ENCODE assay signal across 9 cellular contexts in the genomic region with DNA sequence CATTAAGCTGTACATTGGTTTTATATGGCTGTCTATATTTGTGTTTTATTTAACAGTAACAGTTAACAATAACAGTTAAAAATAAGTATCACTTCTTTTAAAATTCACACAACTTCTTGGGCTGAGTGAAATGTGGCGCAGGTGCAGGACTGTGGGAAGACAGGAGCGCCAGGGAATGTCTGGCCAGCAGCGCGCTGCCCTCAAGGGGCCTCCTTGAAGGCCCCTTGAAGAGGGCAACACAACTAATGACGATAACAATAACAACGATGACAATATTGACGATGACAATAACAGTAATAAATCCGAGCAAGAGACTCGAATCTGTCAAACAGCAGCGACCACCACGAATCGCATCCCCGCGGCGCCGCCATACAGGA. TPM values are rescaled to one million over a fixed set of nuclear protein-coding genes. Genes with fewer than 3 reads are reported as not detected.
DNase-seq lines count a peak whose midpoint lies in the region; ATAC-seq and TF ChIP-seq lines count a peak whose summit lies in the region.
"Had no signal": no experiment of that assay in that cellular context is flagged by ENCODE, and none has a peak within 500 bp of the region (broad histone marks: within the 10 kb centered on the region; RNA-seq: fewer than 3 reads in every experiment).

No MANE protein-coding gene starts in this region.

- H3K56ac ChIP-seq in H9 (ENCODE audit: insufficient read length, low read depth, low read length) = no peak overlapping the region

- H3K23me2 ChIP-seq in H9 (ENCODE audit: insufficient read length, low read depth, low read length, poor library complexity, severe bottlenecking) = peaks cover 4% of the 10 kb centered on the region

- H3K9me3 ChIP-seq in H9 (ENCODE audit: control insufficient read depth, low read depth, low read length) = no peaks in the 10 kb centered on the region

- no peak for TF ChIP-seq CTCF in H9 (conservative IDR thresholded peaks at IDR 0.05)
- TF ChIP-seq CTCF in activated CD8-positive, alpha-beta T cell treated with anti-CD3 and anti-CD28 coated beads for 36 hours (IDR thresholded peaks at IDR 0.05) = no peak

- ATAC-seq in activated CD8-positive, alpha-beta T cell treated with anti-CD3 and anti-CD28 coated beads for 36 hours = no peak
- ATAC-seq in left ventricle myocardium superior (peak; percentile 41), GM18870 (IDR thresholded peaks at IDR 0.05; ENCODE audit: unreplicated experiment) (no peak)

- no peak overlapping the region for H4K8ac ChIP-seq in H9 (replicated peaks; ENCODE audit: insufficient read length, low read depth, low read length)

- no peak overlapping the region for H2BK20ac ChIP-seq in H9 (ENCODE audit: low read depth, low read length, poor library complexity, severe bottlenecking)

- H3K36me3 Mint-ChIP-seq in H9 (ENCODE audit: insufficient read depth in 1 of 3, low read depth in 3 of 3) = peaks cover 4 to 27% (median 7%) of the 10 kb centered on the region in 3 experiments
- no peaks in the 10 kb centered on the region for H3K36me3 Mint-ChIP-seq in activated CD8-positive, alpha-beta T cell treated with anti-CD3 and anti-CD28 coated beads for 36 hours (ENCODE audit: low read depth)

- no peak overlapping the region for H3K18ac ChIP-seq in H9 (ENCODE audit: insufficient read length, low read depth, low read length)

- H3K4me1 ChIP-seq in H9 (ENCODE audit: insufficient read depth, low read length) = peaks cover 9% of the 10 kb centered on the region

- no peak overlapping the region for H2BK12ac ChIP-seq in H9 (ENCODE audit: insufficient read length, low read depth, low read length)

- no peak overlapping the region for H3K9ac ChIP-seq in H9 (ENCODE audit: extremely low read depth, insufficient read length, low read length)

- POLR2A ChIA-PET in activated CD8-positive, alpha-beta T cell treated with anti-CD3 and anti-CD28 coated beads for 36 hours (lab: Charles Lee) = no interaction called here

- H2AFZ ChIP-seq in H9 (ENCODE audit: low read length) = no peak overlapping the region

- no peak overlapping the region for H2BK5ac ChIP-seq in H9 (ENCODE audit: insufficient read length, low read length)

- no peaks in the 10 kb centered on the region for H3K79me1 ChIP-seq in H9 (ENCODE audit: insufficient read depth, low read depth, low read length, poor library complexity, severe bottlenecking)

- no peak overlapping the region for H2BK15ac ChIP-seq in H9 (ENCODE audit: low read depth, low read length)

- no peak overlapping the region for H2BK120ac ChIP-seq in H9 (ENCODE audit: low read depth, low read length, poor library complexity, severe bottlenecking)

- CTCF ChIA-PET in activated CD8-positive, alpha-beta T cell treated with anti-CD3 and anti-CD28 coated beads for 36 hours (lab: Charles Lee) = no interaction called here

- H3K27ac ChIP-seq in H9 (ENCODE audit: insufficient read length, low read depth, low read length) = no peak overlapping the region

- peak overlapping the region in 1 of 3 experiments; percentile 6; a peak in 1 of 7 replicates for H3K27ac Mint-ChIP-seq in H9
- no peak overlapping the region for H3K27ac Mint-ChIP-seq in activated CD8-positive, alpha-beta T cell treated with anti-CD3 and anti-CD28 coated beads for 36 hours
- H3K27ac Mint-ChIP-seq: activated naive CD4-positive, alpha-beta T cell treated with anti-CD3 and anti-CD28 coated beads, Interleukin-2, amount 50 U/mL, for 72 hours had no signal

- intact Hi-C loops in activated CD8-positive, alpha-beta T cell treated with anti-CD3 and anti-CD28 coated beads for 36 hours (cut with micrococcal nuclease) = no loop called here
- intact Hi-C loops in left ventricle myocardium superior (cut with micrococcal nuclease) = loop anchor here (5.0 kb wide), 1 partner anchor 52 kb away; no protein-coding TSS in a partner anchor

- peak overlapping the region; percentile 72 to 82 for H3K4me3 Mint-ChIP-seq in H9
- H3K4me3 Mint-ChIP-seq in activated CD8-positive, alpha-beta T cell treated with anti-CD3 and anti-CD28 coated beads for 36 hours = peak overlapping the region; percentile 64

- no peaks in the 10 kb centered on the region for H4K20me1 ChIP-seq in H9 (ENCODE audit: control insufficient read depth, insufficient read depth, insufficient read length)

- H3K79me2 ChIP-seq in H9 (ENCODE audit: insufficient read depth, low read length) = peaks cover 3% of the 10 kb centered on the region; the same call in 1 of the 2 replicates

- H2AK5ac ChIP-seq in H9 (ENCODE audit: insufficient read length, low read length) = no peak overlapping the region

- WGBS in H9 (ENCODE audit: extremely low coverage, insufficient read length, low lambda C conversion rate) = no CpG with 5 or more reads among the region's 16 CpGs

- peak overlapping the region; percentile 56 for H3K4me2 ChIP-seq in H9 (ENCODE audit: insufficient read depth, insufficient read length, low read length)

- H3K4me1 Mint-ChIP-seq in H9 = peaks cover 39 to 46% of the 10 kb centered on the region in 2 experiments
- peaks cover 10% of the 10 kb centered on the region for H3K4me1 Mint-ChIP-seq in activated CD8-positive, alpha-beta T cell treated with anti-CD3 and anti-CD28 coated beads for 36 hours (ENCODE audit: low read depth)

- DNase-seq in H9 (no peak), left ventricle myocardium superior (no peak), skeletal muscle cell (ENCODE audit: low read depth) (no peak), hepatic stellate cell (ENCODE audit: low spot score) (no peak), kidney glomerular epithelial cell (lab: John Stamatoyannopoulos, UW) (no peak), CD1c-positive myeloid dendritic cell (ENCODE audit: extremely low spot score) (no peak)
- DNase-seq in activated CD8-positive, alpha-beta T cell treated with anti-CD3 and anti-CD28 coated beads for 36 hours = no peak

- no peak overlapping the region for H3K14ac ChIP-seq in H9 (ENCODE audit: insufficient read depth, low read length)

- H3K4me3 ChIP-seq in skeletal muscle cell (ENCODE audit: low read depth, low read length) = peak overlapping the region; percentile 31

- no peak overlapping the region for H3T11ph ChIP-seq in H9 (ENCODE audit: low read length)

- no peak overlapping the region for H4K5ac ChIP-seq in H9 (ENCODE audit: insufficient read length, low read depth, low read length)

- no peak overlapping the region for H3K23ac ChIP-seq in H9 (ENCODE audit: insufficient read length, low read depth, low read length)

- peaks cover 5 to 12% of the 10 kb centered on the region in 2 experiments for H3K9me3 Mint-ChIP-seq in H9
- H3K9me3 Mint-ChIP-seq in activated CD8-positive, alpha-beta T cell treated with anti-CD3 and anti-CD28 coated beads for 36 hours = peaks cover 10% of the 10 kb centered on the region

- no peaks in the 10 kb centered on the region for H3K27me3 ChIP-seq in H9 (ENCODE audit: insufficient read depth, low read length)

- no peak overlapping the region for H4K91ac ChIP-seq in H9 (ENCODE audit: insufficient read length, low read depth, low read length)

- no peaks in the 10 kb centered on the region; the same call in 1 of the 2 replicates for H3K27me3 Mint-ChIP-seq in H9 (ENCODE audit: low read depth)
- H3K27me3 Mint-ChIP-seq in activated CD8-positive, alpha-beta T cell treated with anti-CD3 and anti-CD28 coated beads for 36 hours = peaks cover 27% of the 10 kb centered on the region

- H3K4ac ChIP-seq in H9 (ENCODE audit: low read depth, low read length) = no peak overlapping the region

RNA-seq across cellular contexts. Expression of a gene that starts 0.4 kb away (rescaled TPM):
- total RNA-seq in H9 (2021) (12.4 and 12.6 TPM in 2 replicates), left ventricle myocardium superior (105 TPM)
- total RNA-seq in activated CD8-positive, alpha-beta T cell treated with anti-CD3 and anti-CD28 coated beads for 36 hours = under 1 TPM; 0.16 to 0.51 TPM
